In genomic region chr1:25550683-25551310, GRCh38 we compare ENCODE assay signal across 1 cellular context.
TF ChIP-seq lines count a peak whose summit lies in the region.

No MANE protein-coding gene starts in this region.

TF ChIP-seq in H1, 55 proteins besides CTCF, POLR2A, EP300 and RAD21 (continued from another document):
- TF ChIP-seq NANOG (IDR thresholded peaks at IDR 0.05; ENCODE audit: insufficient read depth, low read depth, low read length, poor library complexity, severe bottlenecking) = no peak
